In genomic region chr7:156527458-156527890, GRCh38 we compare ENCODE assay signal across 17 cellular contexts.
"Had no signal": no experiment of that assay in that cellular context is flagged by ENCODE, and none has a peak within 500 bp of the region (broad histone marks: within the 10 kb centered on the region; RNA-seq: fewer than 3 reads in every experiment).

No MANE protein-coding gene starts in this region.

- H3K27ac ChIP-seq: brain microvascular endothelial cell, left lung, skin epidermis, stomach, thoracic aorta, vagina had no signal

- H3K4me3 Mint-ChIP-seq: activated CD4-positive, alpha-beta memory T cell treated with anti-CD3 and anti-CD28 coated beads for 36 hours; activated naive CD8-positive, alpha-beta T cell; activated T-cell treated with anti-CD3 and anti-CD28 coated beads, Interleukin-2, amount 50 U/mL, for 4 hours; dendritic cell treated with granulocyte-macrophage colony-stimulating factor and Interleukin-4, amounts not matched to agents 40 ng/mL and 50 ng/mL, for 4 days; immature natural killer cell; memory B cell had no signal

- ATAC-seq: activated T-cell treated with anti-CD3 and anti-CD28 coated beads, Interleukin-2, amount 50 U/mL, for 4 hours; left lung had no signal

- H3K4me3 ChIP-seq: left lung, skin epidermis, stomach, thoracic aorta, vagina had no signal

- H3K36me3 Mint-ChIP-seq: activated CD4-positive, alpha-beta memory T cell treated with anti-CD3 and anti-CD28 coated beads for 36 hours; activated naive CD8-positive, alpha-beta T cell; immature natural killer cell had no signal

- DNase-seq: activated CD4-positive, alpha-beta memory T cell treated with anti-CD3 and anti-CD28 coated beads for 36 hours; activated effector memory CD4-positive, alpha-beta T cell treated with anti-CD3 and anti-CD28 coated beads, Interleukin-2, amount 50 U/mL, for 16 hours; activated T-cell treated with anti-CD3 and anti-CD28 coated beads, Interleukin-2, amount 50 U/mL, for 4 hours; amygdala; brain microvascular endothelial cell; erythroblast; immature natural killer cell; left lung; retina; stomach; T-helper 9 cell had no signal

- H3K9me3 Mint-ChIP-seq: activated CD4-positive, alpha-beta memory T cell treated with anti-CD3 and anti-CD28 coated beads for 36 hours; activated T-cell treated with anti-CD3 and anti-CD28 coated beads, Interleukin-2, amount 50 U/mL, for 4 hours; dendritic cell treated with granulocyte-macrophage colony-stimulating factor and Interleukin-4, amounts not matched to agents 40 ng/mL and 50 ng/mL, for 4 days; immature natural killer cell had no signal

- H3K27ac Mint-ChIP-seq: activated CD4-positive, alpha-beta memory T cell treated with anti-CD3 and anti-CD28 coated beads for 36 hours; activated naive CD8-positive, alpha-beta T cell; dendritic cell treated with granulocyte-macrophage colony-stimulating factor and Interleukin-4, amounts not matched to agents 40 ng/mL and 50 ng/mL, for 4 days; immature natural killer cell; memory B cell had no signal

- H3K27me3 ChIP-seq: brain microvascular endothelial cell, left lung, stomach, vagina had no signal

- H3K4me1 Mint-ChIP-seq: immature natural killer cell, memory B cell had no signal

- H3K27me3 Mint-ChIP-seq: activated CD4-positive, alpha-beta memory T cell treated with anti-CD3 and anti-CD28 coated beads for 36 hours had no signal

- H3K36me3 ChIP-seq: brain microvascular endothelial cell, left lung, stomach, thoracic aorta, vagina had no signal

- H3K9me3 ChIP-seq: left lung, stomach, thoracic aorta, vagina had no signal

- H3K4me1 ChIP-seq: left lung, vagina had no signal
